Comparison of ENCODE assay signal across 8 cellular contexts in the genomic region with DNA sequence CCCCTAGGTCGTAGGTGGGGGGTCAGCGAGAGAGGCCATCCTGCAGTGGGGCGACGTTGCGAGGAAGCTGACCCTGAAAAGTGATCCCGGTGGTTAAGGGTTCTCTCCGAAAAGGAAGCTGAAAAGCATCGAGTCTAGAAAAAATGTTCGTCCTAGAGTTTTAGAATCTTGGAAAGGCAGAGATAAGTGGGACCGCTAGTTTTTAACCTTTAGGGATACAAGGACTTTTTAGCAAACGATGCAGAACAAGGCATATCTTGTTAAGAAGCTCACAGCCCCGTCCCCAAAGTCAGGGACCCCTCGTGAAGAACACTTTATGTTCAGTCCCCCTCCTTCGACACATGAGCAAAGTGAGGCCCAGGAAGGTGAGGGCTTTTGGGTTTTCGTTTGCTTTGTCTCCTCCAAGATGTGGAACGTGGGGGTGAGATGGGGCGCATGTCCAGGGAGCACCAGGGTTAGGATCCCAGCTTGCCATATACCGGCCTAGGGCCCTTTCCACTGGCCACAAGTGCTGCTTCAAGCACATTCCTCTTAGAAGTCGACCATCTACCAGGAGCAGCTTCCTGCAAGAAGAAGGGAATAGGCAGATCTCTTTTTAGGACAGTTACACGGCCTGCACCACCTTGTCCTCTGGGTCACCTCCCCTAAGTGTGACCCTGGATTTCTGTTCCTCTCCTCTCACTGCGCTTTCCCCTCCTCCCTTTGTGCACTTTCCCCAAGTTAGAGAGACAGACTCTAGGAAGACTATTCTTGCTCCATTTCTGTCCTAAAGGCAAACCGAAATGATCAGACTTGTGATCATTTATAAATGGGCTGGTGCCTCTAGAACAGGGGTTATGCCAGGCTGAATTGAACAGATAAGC. TPM values are rescaled to one million over a fixed set of nuclear protein-coding genes. Genes with fewer than 3 reads are reported as not detected.
DNase-seq lines count a peak whose midpoint lies in the region; ATAC-seq and TF ChIP-seq lines count a peak whose summit lies in the region.

No MANE protein-coding gene starts in this region.

- peak overlapping the region; percentile 74 for H4K91ac ChIP-seq in trophoblast cell (ENCODE audit: low read depth, low read length)

- no peak overlapping the region for H4K8ac ChIP-seq in trophoblast cell (ENCODE audit: low read depth, low read length)

- peaks cover 3 to 5% of the 10 kb centered on the region in 2 donors for H3K27me3 Mint-ChIP-seq in T-cell

- H3K27ac Mint-ChIP-seq in T-cell: peak overlapping the region in 1 of 2 donors; percentile 77

- peak overlapping the region; percentile 88 for H4K12ac ChIP-seq in trophoblast cell (ENCODE audit: low read depth, low read length)

- H3K79me2 ChIP-seq in fibroblast of lung (ENCODE audit: control insufficient read depth, insufficient read depth, low read length) (no peaks in the 10 kb centered on the region), trophoblast cell (ENCODE audit: control insufficient read depth, insufficient read depth, low read length, poor library complexity) (peaks cover 6% of the 10 kb centered on the region)

- H3K79me1 ChIP-seq in trophoblast cell (ENCODE audit: low read length): peaks cover 9% of the 10 kb centered on the region

- H3K27ac ChIP-seq in fibroblast of lung (ENCODE audit: insufficient read depth, low read length) (peak overlapping the region; percentile 47), trophoblast cell (ENCODE audit: low read depth, low read length) (no peak overlapping the region)

- CTCF ChIA-PET in AG04449 (lab: Yijun Ruan, JAX) (interaction anchor here (1.3 to 3.7 kb wide), 5 partner anchors 9 to 426 kb away, joined by 3 to 16 read pairs (median 4); no protein-coding TSS in a partner anchor), T-cell (lab: Charles Lee) (interaction anchor here (0.5 to 1.4 kb wide), 4 partner anchors 9 to 21 kb away, joined by 3 to 5 read pairs (median 3); no protein-coding TSS in a partner anchor)

- H3K4me1 Mint-ChIP-seq in T-cell: peaks cover 41 to 42% (median 41%) of the 10 kb centered on the region in 3 donors

- peak overlapping the region; percentile 82 to 84 (median 83) for H3K4me3 Mint-ChIP-seq in T-cell

- peak; percentile 15 for ATAC-seq in GM21360 (IDR thresholded peaks at IDR 0.05; ENCODE audit: unreplicated experiment)
- ATAC-seq in T-cell (replicated peaks in 1 of 4): peak in 2 of 4 experiments; percentile 3 to 5
- no peak for ATAC-seq in HG03139 (IDR thresholded peaks at IDR 0.05; ENCODE audit: unreplicated experiment)

- H3K9me3 ChIP-seq in fibroblast of lung (ENCODE audit: control insufficient read depth, insufficient read depth, low read depth, low read length): no peaks in the 10 kb centered on the region
- no peaks in the 10 kb centered on the region for H3K9me3 ChIP-seq in trophoblast cell (ENCODE audit: insufficient read depth, low read depth, low read length)

- H3K23ac ChIP-seq in trophoblast cell (ENCODE audit: low read length): no peak overlapping the region

- peaks cover 12% of the 10 kb centered on the region for H3K36me3 Mint-ChIP-seq in T-cell

- no peak overlapping the region for H2BK120ac ChIP-seq in trophoblast cell (ENCODE audit: insufficient read depth, low read length, poor library complexity)

- POLR2A ChIA-PET in AG04449 (lab: Yijun Ruan, JAX): interaction anchor here (0.7 kb wide), 1 partner anchor 19 kb away, joined by 6 read pairs; no protein-coding TSS in a partner anchor
- POLR2A ChIA-PET in T-cell (lab: Charles Lee): interaction anchor here in 1 of 2 donors (0.7 kb wide), 1 partner anchor 54 kb away, joined by 4 read pairs; no protein-coding TSS in a partner anchor

- H3K14ac ChIP-seq in trophoblast cell (ENCODE audit: low read length): peak overlapping the region; percentile 83

- TF ChIP-seq CTCF in AG04449 (IDR thresholded peaks at IDR 0.05; ENCODE audit: insufficient read depth, low read length, missing control alignments): no peak
- TF ChIP-seq CTCF in fibroblast of lung (conservative IDR thresholded peaks at IDR 0.05 in 1 of 2, IDR thresholded peaks at IDR 0.05 in 1 of 2; ENCODE audit: low read depth in 1 of 2, low read length in 2 of 2): no peak

- no peaks in the 10 kb centered on the region for H3K4me1 ChIP-seq in fibroblast of lung (ENCODE audit: control insufficient read depth, extremely low read depth, insufficient read depth, low read length)
- peaks cover 0 to 6% of the 10 kb centered on the region in 2 experiments for H3K4me1 ChIP-seq in trophoblast cell (ENCODE audit: control insufficient read depth in 1 of 2, insufficient read depth in 2 of 2, low read length in 2 of 2)

- H2AFZ ChIP-seq in fibroblast of lung (ENCODE audit: low read length) (peak overlapping the region; percentile 100), trophoblast cell (ENCODE audit: insufficient read depth, low read length, poor library complexity) (peak overlapping the region; percentile 96)

- peak overlapping the region; percentile 74 for H3K9ac ChIP-seq in fibroblast of lung (ENCODE audit: insufficient read depth, low read length)
- peak overlapping the region; percentile 65 for H3K9ac ChIP-seq in trophoblast cell (ENCODE audit: low read length)

- peak overlapping the region; percentile 55 for H3K18ac ChIP-seq in trophoblast cell (ENCODE audit: low read length)

- H3K36me3 ChIP-seq in fibroblast of lung (ENCODE audit: control insufficient read depth, insufficient read depth, low read length) (no peaks in the 10 kb centered on the region), trophoblast cell (ENCODE audit: control insufficient read depth in 1 of 2, insufficient read depth in 2 of 2, low read length in 2 of 2) (no peaks in the 10 kb centered on the region)

- no peak overlapping the region for H3K4ac ChIP-seq in trophoblast cell (ENCODE audit: low read depth, low read length)

- no CpG with 5 or more reads among the region's 22 CpGs for WGBS in trophoblast cell (ENCODE audit: extremely low coverage, insufficient coverage, insufficient read length)

- H3K9me3 Mint-ChIP-seq in T-cell: no peaks in the 10 kb centered on the region

- H3K4me3 ChIP-seq in AG04449 (ENCODE audit: low read depth, low read length) (peak overlapping the region; percentile 84), fibroblast of lung (replicated peaks in 1 of 4; ENCODE audit: control extremely low read depth in 1 of 4, insufficient read depth in 1 of 4, low read depth in 3 of 4, low read length in 4 of 4) (peak overlapping the region; percentile 71 to 91 (median 80)), trophoblast cell (ENCODE audit: low read depth, low read length) (peak overlapping the region; percentile 86)

- no peak overlapping the region for H2AK5ac ChIP-seq in trophoblast cell (ENCODE audit: low read length)

- DNase-seq in AG04449 (ENCODE audit: low read depth, low spot score): no peak
- DNase-seq in T-cell: no peak
- peak in 1 of 2 donors; percentile 12 for DNase-seq in fibroblast of lung (ENCODE audit: low read depth in 2 of 2)
- DNase-seq in trophoblast cell: no peak
- no peak for DNase-seq in activated effector memory CD4-positive, alpha-beta T cell treated with Interleukin-2 at 50 U/mL for 16 hours
- no peak for DNase-seq in ecto neural progenitor cell (ENCODE audit: low spot score)

- no peaks in the 10 kb centered on the region for H4K20me1 ChIP-seq in fibroblast of lung (ENCODE audit: control insufficient read depth, extremely low read depth, insufficient read depth, low read length)

- H2BK5ac ChIP-seq in trophoblast cell (ENCODE audit: low read depth, low read length, poor library complexity): no peak overlapping the region

- no peak overlapping the region for H2BK12ac ChIP-seq in trophoblast cell (ENCODE audit: low read length)

- H3K4me2 ChIP-seq in fibroblast of lung (ENCODE audit: extremely low read depth, insufficient read depth, low read length): peak overlapping the region; percentile 96
- H3K4me2 ChIP-seq in trophoblast cell (ENCODE audit: low read length): peak overlapping the region; percentile 68

- H3K27me3 ChIP-seq in fibroblast of lung (ENCODE audit: control insufficient read depth, insufficient read depth, low read length) (no peaks in the 10 kb centered on the region), trophoblast cell (ENCODE audit: insufficient read depth, low read length) (no peaks in the 10 kb centered on the region)

RNA-seq across cellular contexts. Expression of gene SLC35G1, which starts 1.0 kb away (rescaled TPM):
- total RNA-seq in T-cell (1 to 10 TPM; 4.8 to 6.0 (median 5.3) TPM), fibroblast of lung (2.1 and 4.0 TPM in 2 replicates)
- polyA plus RNA-seq in fibroblast of lung: 5.7 and 8.1 TPM in 2 replicates
- polyA plus RNA-seq in fibroblast of lung (2012): 3.7 and 4.4 TPM in 2 replicates
- polyA minus RNA-seq in fibroblast of lung (ENCODE audit: low replicate concordance): 1.2 and 2.0 TPM in 2 replicates
- 2.4 TPM in 2 replicates for polyA plus RNA-seq in trophoblast cell (2013)
